In the genomic region with DNA sequence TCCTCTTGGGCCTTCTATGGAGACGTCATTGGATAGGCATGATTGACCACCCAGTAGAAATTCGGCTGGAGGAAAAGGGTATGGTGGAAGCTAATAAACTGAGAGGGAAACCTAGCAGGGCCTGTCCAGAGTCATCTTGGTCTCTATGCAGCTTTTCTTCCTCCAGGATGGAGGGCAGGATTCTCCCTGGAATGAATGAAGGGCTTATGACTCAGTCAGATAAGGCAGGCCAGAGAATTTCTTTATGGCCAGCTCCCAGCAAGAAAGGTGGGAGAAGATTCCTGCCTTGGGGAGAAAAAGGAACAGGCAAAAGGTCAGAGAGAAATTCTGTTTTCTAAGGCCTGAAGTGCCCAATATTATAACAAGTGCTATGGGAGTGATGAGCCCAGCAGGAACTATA, we compare ENCODE assay signal across 35 cellular contexts. TPM values are rescaled to one million over a fixed set of nuclear protein-coding genes. Genes with fewer than 3 reads are reported as not detected.
"Had no signal": no experiment of that assay in that cellular context is flagged by ENCODE, and none has a peak within 500 bp of the region (broad histone marks: within the 10 kb centered on the region; RNA-seq: fewer than 3 reads in every experiment).

No MANE protein-coding gene starts in this region.

- H3K27ac ChIP-seq: adrenal gland, brain microvascular endothelial cell, lower lobe of right lung, right lobe of liver, stomach, tibial nerve had no signal

- H3K9me3 Mint-ChIP-seq: activated naive CD8-positive, alpha-beta T cell treated with anti-CD3 and anti-CD28 coated beads for 36 hours; effector memory CD8-positive, alpha-beta T cell; immature natural killer cell; natural killer cell; stimulated activated memory B cell treated with anti-CD40 and anti-IgM and Interleukin-4, amounts not matched to agents 10 μg/mL and 1 μg/mL and 100 μg/mL, for 72 hours had no signal

- H3K4me1 Mint-ChIP-seq: activated CD4-positive, alpha-beta T cell treated with anti-CD3 and anti-CD28 coated beads for 36 hours; activated naive CD8-positive, alpha-beta T cell treated with anti-CD3 and anti-CD28 coated beads for 36 hours; immature natural killer cell; natural killer cell; stimulated activated memory B cell treated with anti-CD40 and anti-IgM and Interleukin-4, amounts not matched to agents 10 μg/mL and 1 μg/mL and 100 μg/mL, for 72 hours had no signal

- H3K36me3 Mint-ChIP-seq: activated naive CD8-positive, alpha-beta T cell treated with anti-CD3 and anti-CD28 coated beads for 36 hours; immature natural killer cell; natural killer cell; stimulated activated memory B cell treated with anti-CD40 and anti-IgM and Interleukin-4, amounts not matched to agents 10 μg/mL and 1 μg/mL and 100 μg/mL, for 72 hours had no signal

- H3K4me3 ChIP-seq: adrenal gland, ascending aorta, lower lobe of right lung, right lobe of liver, stomach, tibial nerve had no signal

- ATAC-seq: activated CD4-positive, alpha-beta T cell treated with anti-CD3 and anti-CD28 coated beads for 36 hours; effector memory CD8-positive, alpha-beta T cell; left colon; lower lobe of right lung; natural killer cell; right lobe of liver; stimulated activated memory B cell treated with anti-CD40 and anti-IgM and Interleukin-4, amounts not matched to agents 10 μg/mL and 1 μg/mL and 100 μg/mL, for 72 hours had no signal

- DNase-seq: activated CD4-positive, alpha-beta T cell treated with anti-CD3 and anti-CD28 coated beads for 36 hours; activated CD4-positive, CD25-positive, alpha-beta regulatory T cell; activated effector memory CD4-positive, alpha-beta T cell treated with Interleukin-2 at 50 U/mL for 16 hours; activated naive CD4-positive, alpha-beta T cell treated with Interleukin-2 at 50 U/mL for 16 hours; activated naive CD8-positive, alpha-beta T cell treated with anti-CD3 and anti-CD28 coated beads for 36 hours; adrenal gland; brain microvascular endothelial cell; cortex of kidney; effector memory CD8-positive, alpha-beta T cell; foreskin fibroblast; head of caudate nucleus; hypothalamus; immature natural killer cell; kidney; left colon; lower lobe of right lung; mesenchymal stem cell; natural killer cell; right lobe of liver; stimulated activated CD4-positive, alpha-beta T cell treated with anti-CD3 and anti-CD28 coated beads, Interleukin-4, amount 100 ng/mL, for 4 hours; stimulated activated CD8-positive, alpha-beta memory T cell treated with anti-CD3 and anti-CD28 coated beads, Interleukin-4, amount 100 ng/mL, for 48 hours; stomach had no signal

- H3K27ac Mint-ChIP-seq: activated CD4-positive, alpha-beta T cell treated with anti-CD3 and anti-CD28 coated beads for 36 hours; activated naive CD8-positive, alpha-beta T cell treated with anti-CD3 and anti-CD28 coated beads for 36 hours; effector memory CD8-positive, alpha-beta T cell; immature natural killer cell; natural killer cell; stimulated activated memory B cell treated with anti-CD40 and anti-IgM and Interleukin-4, amounts not matched to agents 10 μg/mL and 1 μg/mL and 100 μg/mL, for 72 hours had no signal

- H3K9me3 ChIP-seq: adrenal gland, ascending aorta, lower lobe of right lung, right lobe of liver, stomach, tibial nerve had no signal

- H3K4me3 Mint-ChIP-seq: activated CD4-positive, alpha-beta T cell treated with anti-CD3 and anti-CD28 coated beads for 36 hours; activated naive CD8-positive, alpha-beta T cell treated with anti-CD3 and anti-CD28 coated beads for 36 hours; effector memory CD8-positive, alpha-beta T cell; immature natural killer cell; natural killer cell; stimulated activated memory B cell treated with anti-CD40 and anti-IgM and Interleukin-4, amounts not matched to agents 10 μg/mL and 1 μg/mL and 100 μg/mL, for 72 hours had no signal

- H3K27me3 ChIP-seq: adrenal gland, ascending aorta, brain microvascular endothelial cell, right lobe of liver, stomach, tibial nerve had no signal

- H3K4me1 ChIP-seq: adrenal gland, ascending aorta, lower lobe of right lung, tibial nerve had no signal

RNA-seq across cellular contexts. Expression of gene FBLIM1, which starts 17.1 kb away (rescaled TPM):
- total RNA-seq: activated naive CD8-positive, alpha-beta T cell treated with anti-CD3 and anti-CD28 coated beads for 36 hours; mononuclear cell; T-helper 1 cell treated with Interleukin-12 subunit alpha and Interleukin-12 subunit beta and Interleukin-4 antibody, amounts not matched to agents 30 ng/mL and 1 ng/mL, for 36 hours had no signal
- polyA plus RNA-seq: immature natural killer cell had no signal

RNA-seq across cellular contexts. Expression of gene UQCRHL, which starts 31.7 kb away (rescaled TPM):
- total RNA-seq: ascending aorta had no signal

RNA-seq across cellular contexts. Expression of gene TMEM82, which starts 33.4 kb away (rescaled TPM):
- total RNA-seq: activated CD4-positive, alpha-beta T cell treated with anti-CD3 and anti-CD28 coated beads for 36 hours; activated naive CD8-positive, alpha-beta T cell treated with anti-CD3 and anti-CD28 coated beads for 36 hours; ascending aorta; cardiac septum; cerebellum; fibroblast of lung; lower lobe of right lung; mononuclear cell; natural killer cell; osteocyte; posterior vena cava; renal cortical epithelial cell; skeletal muscle tissue; T-helper 1 cell treated with Interleukin-12 subunit alpha and Interleukin-12 subunit beta and Interleukin-4 antibody, amounts not matched to agents 30 ng/mL and 1 ng/mL, for 36 hours; tibial nerve had no signal
- polyA plus RNA-seq: adrenal gland, esophagus, fibroblast of lung, immature natural killer cell had no signal

RNA-seq across cellular contexts. Expression of gene SLC25A34, which starts 39.6 kb away (rescaled TPM):
- polyA plus RNA-seq: immature natural killer cell had no signal
